ENCODE assay signal across 21 cellular contexts in genomic region chr7:54245046-54245445, GRCh38.
DNase-seq lines count a peak whose midpoint lies in the region; TF ChIP-seq lines count a peak whose summit lies in the region.
"Had no signal": no experiment of that assay in that cellular context is flagged by ENCODE, and none has a peak within 500 bp of the region (broad histone marks: within the 10 kb centered on the region; RNA-seq: fewer than 3 reads in every experiment).

No MANE protein-coding gene starts in this region.

- H3K4me1 Mint-ChIP-seq in nephron: no peaks in the 10 kb centered on the region
- H3K4me1 Mint-ChIP-seq: CD14-positive monocyte; CD4-positive, alpha-beta memory T cell; CD4-positive, CD25-positive, alpha-beta regulatory T cell; CD8-positive, alpha-beta memory T cell had no signal

- TF ChIP-seq CTCF in nephron (IDR thresholded peaks at IDR 0.05; ENCODE audit: unreplicated experiment in 3 of 3): no peak

- peak overlapping the region in 2 of 3 experiments; percentile 2 to 12 for H3K27ac Mint-ChIP-seq in nephron
- H3K27ac Mint-ChIP-seq: CD14-positive monocyte; CD4-positive, alpha-beta memory T cell; CD4-positive, CD25-positive, alpha-beta regulatory T cell; CD8-positive, alpha-beta memory T cell had no signal

- H3K36me3 Mint-ChIP-seq in nephron (ENCODE audit: low read depth): no peaks in the 10 kb centered on the region
- H3K36me3 Mint-ChIP-seq: CD14-positive monocyte; CD4-positive, CD25-positive, alpha-beta regulatory T cell; CD8-positive, alpha-beta memory T cell had no signal

- H3K27me3 Mint-ChIP-seq in nephron (ENCODE audit: low read depth): no peaks in the 10 kb centered on the region
- H3K27me3 Mint-ChIP-seq: CD4-positive, alpha-beta memory T cell; CD4-positive, CD25-positive, alpha-beta regulatory T cell; CD8-positive, alpha-beta memory T cell had no signal

- H3K4me3 Mint-ChIP-seq in nephron: no peak overlapping the region
- H3K4me3 Mint-ChIP-seq: CD14-positive monocyte; CD4-positive, CD25-positive, alpha-beta regulatory T cell; CD8-positive, alpha-beta memory T cell had no signal

- no peaks in the 10 kb centered on the region for H3K9me3 Mint-ChIP-seq in nephron

- DNase-seq in kidney glomerular epithelial cell (lab: John Stamatoyannopoulos, UW) (peak; percentile 19), glomerular visceral epithelial cell (ENCODE audit: extremely low spot score) (no peak)
- DNase-seq in activated T-cell treated with anti-CD3 and anti-CD28 coated beads, Interleukin-2, amount 50 U/mL, for 1 hour: no peak
- no peak for DNase-seq in stimulated activated CD4-positive, alpha-beta T cell treated with anti-CD3 and anti-CD28 coated beads, Interleukin-2, amount 100 ng/mL, for 48 hours
- DNase-seq: 8988T; ACHN; BE2C; C1 segment of cervical spinal cord; CD4-positive, alpha-beta memory T cell; CD4-positive, CD25-positive, alpha-beta regulatory T cell; CD8-positive, alpha-beta memory T cell; COR-L47; DMS 273 treated with DMSO at 0.1 percent for 48 hours; DMS153; DMS53; DMS79; DND-41; EL; GDM1 had no signal
